ENCODE assay signal across 8 cellular contexts in the genomic region with DNA sequence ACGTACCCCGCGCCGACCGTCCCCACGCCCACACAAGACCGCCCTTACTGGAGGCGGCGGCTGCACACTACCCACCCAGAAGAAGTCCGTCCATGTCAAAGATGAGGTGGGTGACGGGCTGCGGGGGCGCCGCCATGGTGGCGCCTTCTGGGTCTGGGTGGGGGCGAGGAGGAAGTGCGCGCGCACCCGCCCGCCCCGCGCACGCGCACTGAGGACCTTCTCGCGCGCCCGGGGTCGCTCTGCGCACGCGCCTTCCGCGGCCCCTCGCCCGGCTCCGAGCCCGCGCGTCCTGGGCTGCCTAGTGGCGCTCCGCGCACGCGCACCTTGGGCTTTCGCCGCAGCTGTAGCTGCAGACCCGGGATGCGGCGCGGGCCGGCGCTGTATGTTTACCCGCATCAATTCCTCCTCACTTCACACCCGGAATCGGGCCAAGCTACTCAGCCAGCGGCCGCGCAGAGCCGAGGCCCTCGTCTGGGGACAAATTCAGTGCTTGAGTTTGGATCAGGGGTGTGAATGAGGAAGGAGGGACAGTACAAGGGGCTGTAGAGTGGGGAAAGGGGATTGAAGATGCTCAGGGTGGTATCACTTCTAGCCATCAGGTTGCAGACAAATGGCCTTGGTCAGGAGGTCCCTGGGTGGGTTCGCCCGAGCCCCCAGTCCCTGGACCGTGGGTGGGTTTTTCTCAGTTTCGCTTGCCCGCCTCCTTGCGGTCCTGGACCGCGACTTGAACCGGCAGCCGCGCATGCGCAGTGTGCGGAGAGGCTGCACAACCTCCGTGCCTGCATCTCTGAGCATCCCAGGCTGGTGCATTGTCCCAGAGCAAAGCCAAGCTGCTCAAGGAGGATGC. TPM values are rescaled to one million over a fixed set of nuclear protein-coding genes. Genes with fewer than 3 reads are reported as not detected.
DNase-seq lines count a peak whose midpoint lies in the region; ATAC-seq and TF ChIP-seq lines count a peak whose summit lies in the region.

A gene (minus strand): TSS at position 176 of the 847 bp plus-strand sequence. CDS start 40 bp downstream, at position 136.

- H3K4me3 ChIP-seq in Karpas-422 (ENCODE audit: low read length) (peak within 1 kb of the TSS; percentile 81), fibroblast of mammary gland (ENCODE audit: control insufficient read depth, low read depth, low read length) (peak within 1 kb of the TSS; percentile 97)

- H3K9me2 ChIP-seq in Karpas-422 (replicated peaks; ENCODE audit: insufficient read depth, low read length), result no peaks in the 10 kb centered on the region

- peak within 1 kb of the TSS; percentile 19; the same call in 1 of the 2 replicates for H2AFZ ChIP-seq in Karpas-422 (ENCODE audit: low read length)

- H3K36me3 Mint-ChIP-seq in natural killer cell, result no peaks in the 10 kb centered on the region

- H3K27me3 Mint-ChIP-seq in natural killer cell (ENCODE audit: low read depth in 2 of 2), result no peaks in the 10 kb centered on the region

- intact Hi-C loops in natural killer cell (cut with micrococcal nuclease), result loop anchor here (10.0 kb wide), 1 partner anchor 777 kb away; a partner anchor contains a TSS

- H3K79me2 ChIP-seq in Karpas-422 (ENCODE audit: low read length), result peaks cover 90% of the 10 kb centered on the region

- peak within 1 kb of the TSS; percentile 92 for H3K27ac ChIP-seq in Karpas-422 (ENCODE audit: low read length)

- peak within 1 kb of the TSS; percentile 89 for H3K4me2 ChIP-seq in Karpas-422 (ENCODE audit: low read depth, low read length, poor library complexity, severe bottlenecking)

- H3K9me3 ChIP-seq in Karpas-422 (ENCODE audit: low read length), result no peaks in the 10 kb centered on the region

- no peaks in the 10 kb centered on the region for H3K9me3 Mint-ChIP-seq in natural killer cell

- peak within 1 kb of the TSS; percentile 90 for H3K9ac ChIP-seq in Karpas-422 (ENCODE audit: low read length)

- peak; percentile 7 for TF ChIP-seq CTCF in fibroblast of mammary gland (conservative IDR thresholded peaks at IDR 0.05; ENCODE audit: control insufficient read depth, insufficient read depth, low read depth, low read length)
- no peak for TF ChIP-seq CTCF in natural killer cell (IDR thresholded peaks at IDR 0.05)

- H3K36me3 ChIP-seq in Karpas-422 (ENCODE audit: insufficient read depth, low read length), result peaks cover 16% of the 10 kb centered on the region; the same call in 1 of the 2 replicates

- ATAC-seq in GM21825 (IDR thresholded peaks at IDR 0.05; ENCODE audit: unreplicated experiment) (peak; percentile 81), natural killer cell (peak; percentile 84 to 95 (median 87))

- peaks cover 7 to 17% of the 10 kb centered on the region in 2 donors for H3K4me1 Mint-ChIP-seq in natural killer cell

- no peaks in the 10 kb centered on the region for H3K27me3 ChIP-seq in Karpas-422 (ENCODE audit: low read length)

- H3K27ac Mint-ChIP-seq in natural killer cell, result peak within 1 kb of the TSS; percentile 81 to 92

- H4K20me1 ChIP-seq in Karpas-422 (ENCODE audit: insufficient read depth, low read depth, low read length), result no peaks in the 10 kb centered on the region

- peak within 1 kb of the TSS; percentile 92 for H3K4me3 Mint-ChIP-seq in natural killer cell

- DNase-seq in Daoy (ENCODE audit: low read depth) (peak; percentile 85), Karpas-422 (peak; percentile 97), RKO (ENCODE audit: low spot score) (peak; percentile 89), fibroblast of mammary gland (ENCODE audit: low read depth) (peak; percentile 78), natural killer cell (peak; percentile 82)
- peak; percentile 50 to 87 for DNase-seq in activated T-helper 1 cell treated with anti-CD3 and anti-CD28 coated beads, Interleukin-2, amount 50 U/mL, for 16 hours (ENCODE audit: low read depth in 1 of 2, low spot score in 1 of 2)
- peak; percentile 76 to 98 (median 84) for DNase-seq in stimulated activated naive CD4-positive, alpha-beta T cell (lab: John Stamatoyannopoulos, UW)

- H3K4me1 ChIP-seq in Karpas-422 (ENCODE audit: low read length), result peaks cover 72% of the 10 kb centered on the region

RNA-seq across cellular contexts. Expression of the gene that starts here (rescaled TPM):
- 6.8 and 11.9 TPM in 2 replicates for total RNA-seq in Daoy (2014; rRNA removed; shearing (Covaris generic))
- 36.8 and 41.2 TPM in 2 replicates for total RNA-seq in Karpas-422 (2014; rRNA removed; shearing (Covaris generic); ENCODE audit: low replicate concordance)
- total RNA-seq in natural killer cell, result 10 to 100 TPM in 1 of 3 donors, 1 to 10 TPM in 2; 5.4 to 11.4 (median 5.6) TPM

Comparison
In these comparisons a context has a peak if more than half of its experiments do, and no peak if none do; other contexts are left out.
1. Peak in every context shown above with its lines: DNase-seq, ATAC-seq, H3K4me3 ChIP-seq and H3K27ac ChIP-seq.